In genomic region chr17:75412455-75413317, GRCh38 we compare ENCODE assay signal across 1 cellular context.
TF ChIP-seq lines count a peak whose summit lies in the region.

No MANE protein-coding gene starts in this region.

TF ChIP-seq in H1, 55 proteins besides CTCF, POLR2A, EP300 and RAD21:
- TF ChIP-seq CREB1 (IDR thresholded peaks at IDR 0.05) (peak; percentile 26; the same call in 1 of the 2 replicates), BACH1 (IDR thresholded peaks at IDR 0.05; ENCODE audit: low read length) (no peak), JUND (IDR thresholded peaks at IDR 0.05; ENCODE audit: low read length) (0 out of 2 replicates have a peak, but pooled peaks have one; percentile 50), YY1 (IDR thresholded peaks at IDR 0.05; ENCODE audit: low read depth, low read length) (0 out of 2 replicates have a peak, but pooled peaks have one; percentile 12), ZNF274 (IDR thresholded peaks at IDR 0.05; ENCODE audit: borderline replicate concordance, extremely low read depth, low read length) (no peak), TAF1 (IDR thresholded peaks at IDR 0.05; ENCODE audit: low read depth, low read length) (peak; percentile 31; the same call in 1 of the 2 replicates), SUZ12 (IDR thresholded peaks at IDR 0.05; ENCODE audit: low read length) (no peak), SP4 (IDR thresholded peaks at IDR 0.05; ENCODE audit: low read length) (0 out of 2 replicates have a peak, but pooled peaks have one; percentile 49), GABPA (IDR thresholded peaks at IDR 0.05; ENCODE audit: borderline replicate concordance, insufficient read depth, low read length) (0 out of 2 replicates have a peak, but pooled peaks have one; percentile 25)
